25 cellular contexts compared by ENCODE assay signal in the genomic region with DNA sequence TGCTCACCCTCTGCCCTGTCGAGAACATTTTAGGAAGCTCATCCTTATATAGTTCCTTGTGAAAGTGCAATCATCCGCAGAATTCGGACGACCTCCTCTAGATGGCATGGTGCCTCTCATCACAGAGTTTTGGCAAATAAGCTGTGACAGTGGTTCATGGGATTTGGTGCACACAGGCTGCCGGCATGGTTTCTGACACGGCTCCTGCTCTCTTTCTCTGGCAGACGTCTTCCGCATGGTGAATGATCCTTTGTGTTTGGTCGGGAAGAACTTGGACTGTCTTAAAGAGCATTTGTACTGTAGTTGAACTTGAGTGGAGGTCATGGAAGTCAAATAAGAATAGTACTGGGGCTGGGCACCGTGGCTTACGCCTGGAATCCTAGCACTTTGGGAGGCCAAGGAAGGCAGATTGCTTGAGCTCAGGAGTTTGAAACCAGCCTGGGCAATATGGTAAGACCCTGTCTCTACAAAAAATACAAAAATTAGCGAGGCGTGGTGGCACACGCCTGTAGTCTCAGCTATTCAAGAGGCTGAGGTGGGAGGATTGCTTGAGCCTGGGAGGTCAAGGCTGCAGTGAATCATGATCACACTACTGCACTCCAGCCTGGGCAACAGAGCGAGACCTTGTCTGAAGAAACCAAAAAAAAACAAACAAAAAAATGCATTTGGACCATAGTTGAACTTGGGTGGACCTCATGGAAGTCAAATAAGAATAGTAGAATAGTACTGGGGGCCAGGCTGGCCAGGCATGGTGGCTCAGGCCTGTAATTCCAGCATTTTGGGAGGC. TPM values are rescaled to one million over a fixed set of nuclear protein-coding genes. Genes with fewer than 3 reads are reported as not detected.
DNase-seq lines count a peak whose midpoint lies in the region; ATAC-seq and TF ChIP-seq lines count a peak whose summit lies in the region.
"Had no signal": no experiment of that assay in that cellular context is flagged by ENCODE, and none has a peak within 500 bp of the region (broad histone marks: within the 10 kb centered on the region; RNA-seq: fewer than 3 reads in every experiment).

No MANE protein-coding gene starts in this region.

- H3K36me3 ChIP-seq in neural progenitor cell (no peaks in the 10 kb centered on the region), body of pancreas (replicated peaks in 1 of 2; ENCODE audit: insufficient read depth in 1 of 2, low read depth in 2 of 2) (no peaks in the 10 kb centered on the region), mesenchymal stem cell (ENCODE audit: control insufficient read depth in 1 of 2, insufficient read depth in 2 of 2, low read depth in 1 of 2, low read length in 2 of 2) (peaks cover 15 to 50% of the 10 kb centered on the region in 2 experiments)

- ATAC-seq in body of pancreas: no peak
- ATAC-seq: gastroesophageal sphincter; lower lobe of right lung; stimulated activated effector memory CD8-positive, alpha-beta T cell treated with anti-CD3 and anti-CD28 coated beads, Interleukin-12 subunit alpha, Interleukin-12 subunit beta, amount 100 ng/mL, for 72 hours had no signal

- no peak overlapping the region for H2AK5ac ChIP-seq in mesenchymal stem cell (ENCODE audit: low read length, severe bottlenecking)

- H3K4me1 Mint-ChIP-seq in activated T-helper 1 cell treated with anti-CD3 and anti-CD28 coated beads, Interleukin-12 subunit alpha, Interleukin-12 subunit beta, Interleukin-2, Interleukin-4 antibody, amounts not matched to agents 30 ng/mL and 10 ng/mL and 1 ng/mL, durations not matched to agents 14 hours and 24 hours and 36 hours (ENCODE audit: low read depth): no peaks in the 10 kb centered on the region
- peaks cover 20% of the 10 kb centered on the region for H3K4me1 Mint-ChIP-seq in neural progenitor cell
- H3K4me1 Mint-ChIP-seq: activated naive CD4-positive, alpha-beta T cell treated with anti-CD3 and anti-CD28 coated beads, Interleukin-2, amount 50 U/mL, for 24 hours had no signal

- H3K27ac ChIP-seq in neural progenitor cell: no peak overlapping the region
- no peak overlapping the region for H3K27ac ChIP-seq in body of pancreas
- H3K27ac ChIP-seq in mesenchymal stem cell (ENCODE audit: low read length, poor library complexity, severe bottlenecking): no peak overlapping the region
- H3K27ac ChIP-seq: KMS-11, sigmoid colon had no signal

- H2BK5ac ChIP-seq in mesenchymal stem cell (ENCODE audit: low read depth, low read length, poor library complexity, severe bottlenecking): no peak overlapping the region

- no peak overlapping the region for H4K8ac ChIP-seq in mesenchymal stem cell (ENCODE audit: low read length)

- H3K18ac ChIP-seq in mesenchymal stem cell (ENCODE audit: low read depth in 1 of 2, low read length in 2 of 2): no peak overlapping the region

- no peaks in the 10 kb centered on the region for H3K27me3 Mint-ChIP-seq in activated T-helper 1 cell treated with anti-CD3 and anti-CD28 coated beads, Interleukin-12 subunit alpha, Interleukin-12 subunit beta, Interleukin-2, Interleukin-4 antibody, amounts not matched to agents 30 ng/mL and 10 ng/mL and 1 ng/mL, durations not matched to agents 14 hours and 24 hours and 36 hours (ENCODE audit: insufficient read depth)
- H3K27me3 Mint-ChIP-seq in neural progenitor cell (ENCODE audit: insufficient read depth, low read depth): no peaks in the 10 kb centered on the region
- H3K27me3 Mint-ChIP-seq: activated naive CD4-positive, alpha-beta T cell treated with anti-CD3 and anti-CD28 coated beads, Interleukin-2, amount 50 U/mL, for 24 hours had no signal

- H3F3A ChIP-seq in neural progenitor cell (ENCODE audit: low read depth): peaks cover 3% of the 10 kb centered on the region

- no peak overlapping the region for H2BK12ac ChIP-seq in mesenchymal stem cell (ENCODE audit: low read length in 2 of 2)

- H3K27me3 ChIP-seq in neural progenitor cell (no peaks in the 10 kb centered on the region), body of pancreas (no peaks in the 10 kb centered on the region), mesenchymal stem cell (ENCODE audit: control insufficient read depth in 1 of 2, insufficient read depth in 1 of 2, low read length in 2 of 2) (no peaks in the 10 kb centered on the region)
- H3K27me3 ChIP-seq: BE2C, gastroesophageal sphincter, sigmoid colon, upper lobe of left lung had no signal

- no peaks in the 10 kb centered on the region for H3K9me3 ChIP-seq in neural progenitor cell (ENCODE audit: low read depth)
- H3K9me3 ChIP-seq in body of pancreas: no peaks in the 10 kb centered on the region
- no peaks in the 10 kb centered on the region for H3K9me3 ChIP-seq in mesenchymal stem cell (ENCODE audit: control insufficient read depth, low read length)
- H3K9me3 ChIP-seq: BE2C, gastroesophageal sphincter, lower lobe of right lung, sigmoid colon, upper lobe of left lung had no signal

- H3K4ac ChIP-seq in mesenchymal stem cell (ENCODE audit: low read depth in 1 of 2, low read length in 2 of 2): no peak overlapping the region

- peaks cover 4% of the 10 kb centered on the region for H3K36me3 Mint-ChIP-seq in activated T-helper 1 cell treated with anti-CD3 and anti-CD28 coated beads, Interleukin-12 subunit alpha, Interleukin-12 subunit beta, Interleukin-2, Interleukin-4 antibody, amounts not matched to agents 30 ng/mL and 10 ng/mL and 1 ng/mL, durations not matched to agents 14 hours and 24 hours and 36 hours (ENCODE audit: low read depth)
- H3K36me3 Mint-ChIP-seq in neural progenitor cell: peaks cover 1% of the 10 kb centered on the region

- no peak overlapping the region for H3K9ac ChIP-seq in neural progenitor cell
- no peak overlapping the region for H3K9ac ChIP-seq in mesenchymal stem cell (ENCODE audit: low read length)
- H3K9ac ChIP-seq: KMS-11 had no signal

- no peak for TF ChIP-seq POLR2A in body of pancreas (IDR thresholded peaks at IDR 0.05)

- no peaks in the 10 kb centered on the region for H3K79me2 ChIP-seq in neural progenitor cell (ENCODE audit: low read depth)

- TF ChIP-seq CTCF in neural progenitor cell (IDR thresholded peaks at IDR 0.05): no peak
- no peak for TF ChIP-seq CTCF in body of pancreas (IDR thresholded peaks at IDR 0.05)

- H3K4me3 ChIP-seq in neural progenitor cell (no peak overlapping the region), body of pancreas (no peak overlapping the region), mesenchymal stem cell (ENCODE audit: insufficient read depth in 1 of 2, low read depth in 1 of 2, low read length in 2 of 2) (no peak overlapping the region)
- H3K4me3 ChIP-seq: gastroesophageal sphincter, lower lobe of right lung, sigmoid colon, upper lobe of left lung had no signal

- H3K4me3 Mint-ChIP-seq in activated T-helper 1 cell treated with anti-CD3 and anti-CD28 coated beads, Interleukin-12 subunit alpha, Interleukin-12 subunit beta, Interleukin-2, Interleukin-4 antibody, amounts not matched to agents 30 ng/mL and 10 ng/mL and 1 ng/mL, durations not matched to agents 14 hours and 24 hours and 36 hours: no peak overlapping the region
- peak overlapping the region; percentile 15 for H3K4me3 Mint-ChIP-seq in neural progenitor cell
- H3K4me3 Mint-ChIP-seq: activated naive CD4-positive, alpha-beta T cell treated with anti-CD3 and anti-CD28 coated beads, Interleukin-2, amount 50 U/mL, for 24 hours; stimulated activated effector memory CD8-positive, alpha-beta T cell treated with anti-CD3 and anti-CD28 coated beads, Interleukin-12 subunit alpha, Interleukin-12 subunit beta, amount 100 ng/mL, for 72 hours had no signal

- H4K91ac ChIP-seq in mesenchymal stem cell (ENCODE audit: low read length): no peak overlapping the region

- intact Hi-C loops in activated T-helper 1 cell treated with anti-CD3 and anti-CD28 coated beads, Interleukin-12 subunit alpha, Interleukin-12 subunit beta, Interleukin-2, Interleukin-4 antibody, amounts not matched to agents 30 ng/mL and 10 ng/mL and 1 ng/mL, durations not matched to agents 14 hours and 24 hours and 36 hours (cut with micrococcal nuclease): no loop called here
- intact Hi-C loops in body of pancreas (cut with DNase I): no loop called here

- H2AFZ ChIP-seq in neural progenitor cell (replicated peaks) (no peak overlapping the region), mesenchymal stem cell (ENCODE audit: low read depth, low read length) (no peak overlapping the region)

- H3K4me1 ChIP-seq in neural progenitor cell: peaks cover 18% of the 10 kb centered on the region
- no peaks in the 10 kb centered on the region for H3K4me1 ChIP-seq in body of pancreas
- H3K4me1 ChIP-seq in mesenchymal stem cell (ENCODE audit: control insufficient read depth, insufficient read depth, low read depth, low read length): peaks cover 17% of the 10 kb centered on the region

- WGBS in body of pancreas, 2 donors: 87 to 88% methylated on average over 15 of the region's 15 CpGs
- WGBS in mesenchymal stem cell: 98% methylated on average over 15 of the region's 15 CpGs

- no peaks in the 10 kb centered on the region for H3K9me3 Mint-ChIP-seq in activated T-helper 1 cell treated with anti-CD3 and anti-CD28 coated beads, Interleukin-12 subunit alpha, Interleukin-12 subunit beta, Interleukin-2, Interleukin-4 antibody, amounts not matched to agents 30 ng/mL and 10 ng/mL and 1 ng/mL, durations not matched to agents 14 hours and 24 hours and 36 hours
- no peaks in the 10 kb centered on the region for H3K9me3 Mint-ChIP-seq in neural progenitor cell
- H3K9me3 Mint-ChIP-seq: activated naive CD4-positive, alpha-beta T cell treated with anti-CD3 and anti-CD28 coated beads, Interleukin-2, amount 50 U/mL, for 24 hours; stimulated activated effector memory CD8-positive, alpha-beta T cell treated with anti-CD3 and anti-CD28 coated beads, Interleukin-12 subunit alpha, Interleukin-12 subunit beta, amount 100 ng/mL, for 72 hours had no signal

- peak; percentile 82 for DNase-seq in COLO829 (ENCODE audit: low spot score)
- DNase-seq in activated T-helper 1 cell treated with anti-CD3 and anti-CD28 coated beads, Interleukin-12 subunit alpha, Interleukin-12 subunit beta, Interleukin-2, Interleukin-4 antibody, amounts not matched to agents 30 ng/mL and 10 ng/mL and 1 ng/mL, durations not matched to agents 14 hours and 24 hours and 36 hours (ENCODE audit: low spot score): no peak
- DNase-seq in globus pallidus (ENCODE audit: low spot score): peak; percentile 71
- DNase-seq in neural progenitor cell (ENCODE audit: low spot score): no peak
- no peak for DNase-seq in body of pancreas
- no peak for DNase-seq in DMS79 (lab: John Stamatoyannopoulos, UW)
- DNase-seq in mesenchymal stem cell: no peak
- DNase-seq in SHP77 treated with DMSO at 0.1 percent for 48 hours (lab: John Stamatoyannopoulos, UW): no peak
- DNase-seq: activated CD4-positive, CD25-positive, alpha-beta regulatory T cell; BE2C; dermis blood vessel endothelial cell; DMS79 treated with DMSO at 0.1 percent for 48 hours; islet precursor cell; lower lobe of right lung; NCI-H1417; NCI-H2029 treated with DMSO at 0.1 percent for 48 hours; sigmoid colon; stimulated activated CD4-positive, alpha-beta T cell treated with anti-CD3 and anti-CD28 coated beads, Interleukin-4, amount 100 ng/mL, for 24 hours; T-helper 9 cell; upper lobe of left lung had no signal

- H3K27ac Mint-ChIP-seq in activated T-helper 1 cell treated with anti-CD3 and anti-CD28 coated beads, Interleukin-12 subunit alpha, Interleukin-12 subunit beta, Interleukin-2, Interleukin-4 antibody, amounts not matched to agents 30 ng/mL and 10 ng/mL and 1 ng/mL, durations not matched to agents 14 hours and 24 hours and 36 hours: peak overlapping the region; percentile 9
- no peak overlapping the region for H3K27ac Mint-ChIP-seq in neural progenitor cell
- H3K27ac Mint-ChIP-seq: activated naive CD4-positive, alpha-beta T cell treated with anti-CD3 and anti-CD28 coated beads, Interleukin-2, amount 50 U/mL, for 24 hours; stimulated activated effector memory CD8-positive, alpha-beta T cell treated with anti-CD3 and anti-CD28 coated beads, Interleukin-12 subunit alpha, Interleukin-12 subunit beta, amount 100 ng/mL, for 72 hours had no signal

- no peak overlapping the region for H3K14ac ChIP-seq in mesenchymal stem cell (ENCODE audit: low read length in 2 of 2)

- H3K4me2 ChIP-seq in neural progenitor cell: no peak overlapping the region
- no peak overlapping the region for H3K4me2 ChIP-seq in mesenchymal stem cell (ENCODE audit: low read length, poor library complexity, severe bottlenecking)
- H3K4me2 ChIP-seq: KMS-11 had no signal

- no peak overlapping the region for H2BK15ac ChIP-seq in mesenchymal stem cell (ENCODE audit: low read depth, poor library complexity, severe bottlenecking)

- H2BK120ac ChIP-seq in mesenchymal stem cell (ENCODE audit: low read depth, low read length): no peak overlapping the region

- peaks cover 35% of the 10 kb centered on the region for H4K20me1 ChIP-seq in neural progenitor cell (ENCODE audit: low read depth)

- no peak overlapping the region for H3K23ac ChIP-seq in mesenchymal stem cell (ENCODE audit: low read length in 2 of 2)

- H3K79me1 ChIP-seq in mesenchymal stem cell (replicated peaks; ENCODE audit: low read length, poor library complexity, severe bottlenecking): no peaks in the 10 kb centered on the region

RNA-seq across cellular contexts. Expression of a gene that starts 34.7 kb away (rescaled TPM):
- total RNA-seq in activated T-helper 1 cell treated with anti-CD3 and anti-CD28 coated beads, Interleukin-12 subunit alpha, Interleukin-12 subunit beta, Interleukin-2, Interleukin-4 antibody, amounts not matched to agents 30 ng/mL and 10 ng/mL and 1 ng/mL, durations not matched to agents 14 hours and 24 hours and 36 hours: 69.0 and 70.8 TPM in 2 replicates
- 68.9 and 75.3 TPM in 2 replicates for total RNA-seq in neural progenitor cell (ENCODE audit: low replicate concordance)
- total RNA-seq in body of pancreas: 10 to 100 TPM; 21.8 to 23.3 TPM
- polyA plus RNA-seq in mesenchymal stem cell (2013, experiment 1 of 2): 29.5 TPM
- 30.4 TPM for polyA plus RNA-seq in mesenchymal stem cell (2013, experiment 2 of 2)

RNA-seq across cellular contexts. Expression of a gene that starts 48.8 kb away (rescaled TPM):
- 0.02 and 0.34 TPM in 2 replicates for total RNA-seq in activated T-helper 1 cell treated with anti-CD3 and anti-CD28 coated beads, Interleukin-12 subunit alpha, Interleukin-12 subunit beta, Interleukin-2, Interleukin-4 antibody, amounts not matched to agents 30 ng/mL and 10 ng/mL and 1 ng/mL, durations not matched to agents 14 hours and 24 hours and 36 hours
- total RNA-seq in neural progenitor cell (ENCODE audit: low replicate concordance) (0.03 TPM in 1 of 2 replicates, not detected in the other), body of pancreas (not detected)
- not detected for polyA plus RNA-seq in mesenchymal stem cell (2013, experiment 1 of 2)
- polyA plus RNA-seq in mesenchymal stem cell (2013, experiment 2 of 2): 0.01 TPM
- total RNA-seq: NCI-H460 had no signal

Comparison
In these comparisons a context has a peak if more than half of its experiments do, and no peak if none do; other contexts are left out.
1. DNase-seq: peak in COLO829 (single experiment) and globus pallidus (single experiment); none in activated T-helper 1 cell treated with anti-CD3 and anti-CD28 coated beads, Interleukin-12 subunit alpha, Interleukin-12 subunit beta, Interleukin-2, Interleukin-4 antibody, amounts not matched to agents 30 ng/mL and 10 ng/mL and 1 ng/mL, durations not matched to agents 14 hours and 24 hours and 36 hours (single experiment), neural progenitor cell (single experiment), body of pancreas (0 of 4), DMS79 (single experiment), mesenchymal stem cell (single experiment) and SHP77 treated with DMSO at 0.1 percent for 48 hours (single experiment).